25 cellular contexts compared by ENCODE assay signal in the genomic region with DNA sequence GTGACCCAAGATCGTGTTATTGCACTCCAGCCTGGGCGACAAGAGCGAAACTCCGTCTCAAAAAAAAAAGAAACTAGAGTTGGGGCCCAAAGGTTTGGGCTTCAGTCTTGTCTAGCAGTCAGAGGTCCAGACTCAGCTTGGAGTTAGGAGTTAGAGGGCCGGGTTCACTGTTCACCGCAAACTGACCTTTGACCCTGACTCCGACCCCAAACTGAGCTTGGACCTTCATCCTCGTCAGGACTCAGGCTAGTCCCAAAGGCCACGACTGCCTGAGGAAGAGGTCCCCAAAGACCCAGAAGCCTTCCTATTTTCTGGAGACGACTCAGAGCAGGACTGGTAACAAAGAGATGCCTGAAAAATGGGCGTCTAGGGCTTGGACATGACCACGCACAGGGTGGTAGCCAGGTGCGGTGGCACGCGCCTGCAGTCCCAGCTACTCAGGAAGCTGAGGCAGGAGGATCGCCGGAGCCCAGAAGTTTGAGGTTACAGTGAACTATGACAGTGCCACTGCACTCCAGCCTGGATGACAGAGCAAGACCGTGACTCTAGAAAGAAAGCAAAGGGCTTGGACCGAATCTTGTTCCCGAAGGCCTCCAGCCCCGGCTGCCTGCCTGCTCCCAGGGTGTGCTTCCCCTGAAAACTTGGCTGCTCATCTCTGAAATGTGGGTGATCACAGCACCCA. TPM values are rescaled to one million over a fixed set of nuclear protein-coding genes. Genes with fewer than 3 reads are reported as not detected.
DNase-seq lines count a peak whose midpoint lies in the region; ATAC-seq and TF ChIP-seq lines count a peak whose summit lies in the region.
"Had no signal": no experiment of that assay in that cellular context is flagged by ENCODE, and none has a peak within 500 bp of the region (broad histone marks: within the 10 kb centered on the region; RNA-seq: fewer than 3 reads in every experiment).

No MANE protein-coding gene starts in this region.

- H3K36me3 ChIP-seq in heart left ventricle (no peaks in the 10 kb centered on the region), esophagus squamous epithelium (no peaks in the 10 kb centered on the region), psoas muscle (ENCODE audit: insufficient read depth in 1 of 2, low read depth in 1 of 2) (no peaks in the 10 kb centered on the region), uterus (no peaks in the 10 kb centered on the region)
- H3K36me3 ChIP-seq: neural progenitor cell had no signal

- no peak for DNase-seq in heart left ventricle
- no peak for DNase-seq in left ventricle myocardium superior
- DNase-seq in esophagus squamous epithelium (lab: John Stamatoyannopoulos, UW), result no peak
- DNase-seq in psoas muscle, result peak in 1 of 2 donors; percentile 66
- DNase-seq in uterus, result no peak
- DNase-seq in activated T-helper 1 cell treated with anti-CD3 and anti-CD28 coated beads, Interleukin-12 subunit alpha, Interleukin-12 subunit beta, Interleukin-2, Interleukin-4 antibody, amounts not matched to agents 30 ng/mL and 10 ng/mL and 1 ng/mL, durations not matched to agents 14 hours and 24 hours and 36 hours (ENCODE audit: low spot score), result no peak
- no peak for DNase-seq in AML-193 (lab: John Stamatoyannopoulos, UW)
- DNase-seq: activated CD4-positive, alpha-beta T cell treated with anti-CD3 and anti-CD28 coated beads for 48 hours; activated CD8-positive, alpha-beta memory T cell treated with anti-CD3 and anti-CD28 coated beads for 24 hours; activated effector memory CD4-positive, alpha-beta T cell treated with anti-CD3 and anti-CD28 coated beads, Interleukin-2, amount 50 U/mL, for 16 hours; CD4-positive, CD25-positive, alpha-beta regulatory T cell; central memory CD4-positive, alpha-beta T cell; DMS79 treated with DMSO at 0.1 percent for 48 hours; GDM1; GOT3; immature natural killer cell; KBM-7; NCI-H1092; NCI-H1694; NCI-H510A had no signal

- WGBS in heart left ventricle, 4 donors, result 90 to 96% (median 90%) methylated on average over 21 of the region's 21 CpGs
- 83 to 89% methylated on average over 17 to 18 of the region's 21 CpGs for WGBS in esophagus squamous epithelium, 2 donors
- WGBS in psoas muscle, 3 donors, result 69 to 87% (median 75%) methylated on average over 21 of the region's 21 CpGs

- ATAC-seq in heart left ventricle (no peak), left ventricle myocardium superior (no peak), psoas muscle (peak in 2 of 4 donors; percentile 3 to 5), GM21526 (IDR thresholded peaks at IDR 0.05; ENCODE audit: low FRiP score, unreplicated experiment) (no peak)
- ATAC-seq: left lobe of liver; stimulated activated memory B cell treated with anti-CD40 and anti-IgM and Interleukin-4, amounts not matched to agents 10 μg/mL and 1 μg/mL and 100 μg/mL, for 72 hours had no signal

- no peaks in the 10 kb centered on the region for H3K9me3 Mint-ChIP-seq in activated T-helper 1 cell treated with anti-CD3 and anti-CD28 coated beads, Interleukin-12 subunit alpha, Interleukin-12 subunit beta, Interleukin-2, Interleukin-4 antibody, amounts not matched to agents 30 ng/mL and 10 ng/mL and 1 ng/mL, durations not matched to agents 14 hours and 24 hours and 36 hours
- H3K9me3 Mint-ChIP-seq: CD4-positive, CD25-positive, alpha-beta regulatory T cell; immature natural killer cell; neural progenitor cell; stimulated activated memory B cell treated with anti-CD40 and anti-IgM and Interleukin-4, amounts not matched to agents 10 μg/mL and 1 μg/mL and 100 μg/mL, for 72 hours had no signal

- H3K4me3 Mint-ChIP-seq in activated T-helper 1 cell treated with anti-CD3 and anti-CD28 coated beads, Interleukin-12 subunit alpha, Interleukin-12 subunit beta, Interleukin-2, Interleukin-4 antibody, amounts not matched to agents 30 ng/mL and 10 ng/mL and 1 ng/mL, durations not matched to agents 14 hours and 24 hours and 36 hours, result no peak overlapping the region
- H3K4me3 Mint-ChIP-seq: activated naive CD8-positive, alpha-beta T cell; CD4-positive, CD25-positive, alpha-beta regulatory T cell; immature natural killer cell; neural progenitor cell; stimulated activated memory B cell treated with anti-CD40 and anti-IgM and Interleukin-4, amounts not matched to agents 10 μg/mL and 1 μg/mL and 100 μg/mL, for 72 hours had no signal

- H3K4me1 Mint-ChIP-seq in activated T-helper 1 cell treated with anti-CD3 and anti-CD28 coated beads, Interleukin-12 subunit alpha, Interleukin-12 subunit beta, Interleukin-2, Interleukin-4 antibody, amounts not matched to agents 30 ng/mL and 10 ng/mL and 1 ng/mL, durations not matched to agents 14 hours and 24 hours and 36 hours (ENCODE audit: low read depth), result no peaks in the 10 kb centered on the region

- H3K27ac ChIP-seq in heart left ventricle, result peak overlapping the region; percentile 81 to 99 (median 93)
- H3K27ac ChIP-seq in esophagus squamous epithelium, result peak overlapping the region in 3 of 4 donors; percentile 58 to 85 (median 71)
- H3K27ac ChIP-seq in psoas muscle, result peak overlapping the region; percentile 92
- peak overlapping the region; percentile 81 to 83 for H3K27ac ChIP-seq in uterus
- H3K27ac ChIP-seq: neural progenitor cell had no signal

- H3K4me1 ChIP-seq in heart left ventricle (peaks cover 32 to 91% (median 69%) of the 10 kb centered on the region in 12 donors), esophagus squamous epithelium (peaks cover 0 to 52% (median 16%) of the 10 kb centered on the region in 3 donors), psoas muscle (peaks cover 76% of the 10 kb centered on the region), uterus (peaks cover 0 to 27% of the 10 kb centered on the region in 2 donors)

- no peak for TF ChIP-seq POLR2A in heart left ventricle (IDR thresholded peaks at IDR 0.05)
- TF ChIP-seq POLR2A in esophagus squamous epithelium (IDR thresholded peaks at IDR 0.05), result no peak
- TF ChIP-seq POLR2A in uterus (IDR thresholded peaks at IDR 0.05), result no peak

- H3K36me3 Mint-ChIP-seq in activated T-helper 1 cell treated with anti-CD3 and anti-CD28 coated beads, Interleukin-12 subunit alpha, Interleukin-12 subunit beta, Interleukin-2, Interleukin-4 antibody, amounts not matched to agents 30 ng/mL and 10 ng/mL and 1 ng/mL, durations not matched to agents 14 hours and 24 hours and 36 hours (ENCODE audit: low read depth), result no peaks in the 10 kb centered on the region
- H3K36me3 Mint-ChIP-seq: activated naive CD8-positive, alpha-beta T cell; CD4-positive, CD25-positive, alpha-beta regulatory T cell; immature natural killer cell; neural progenitor cell; stimulated activated memory B cell treated with anti-CD40 and anti-IgM and Interleukin-4, amounts not matched to agents 10 μg/mL and 1 μg/mL and 100 μg/mL, for 72 hours had no signal

- H3K4me3 ChIP-seq in heart left ventricle (no peak overlapping the region), esophagus squamous epithelium (no peak overlapping the region), psoas muscle (no peak overlapping the region), uterus (no peak overlapping the region)
- H3K4me3 ChIP-seq: neural progenitor cell had no signal

- intact Hi-C loops in heart left ventricle (cut with DNase I) (loop anchor here in 1 of 10 donors (5.0 kb wide), 1 partner anchor 34 kb away; no protein-coding TSS in a partner anchor), left ventricle myocardium superior (cut with micrococcal nuclease) (no loop called here), esophagus squamous epithelium (cut with DNase I) (no loop called here), psoas muscle (cut with DNase I) (no loop called here), uterus (cut with DNase I; ENCODE audit: low total_unique reads) (no loop called here)
- intact Hi-C loops in activated T-helper 1 cell treated with anti-CD3 and anti-CD28 coated beads, Interleukin-12 subunit alpha, Interleukin-12 subunit beta, Interleukin-2, Interleukin-4 antibody, amounts not matched to agents 30 ng/mL and 10 ng/mL and 1 ng/mL, durations not matched to agents 14 hours and 24 hours and 36 hours (cut with micrococcal nuclease), result no loop called here

- peaks cover 3% of the 10 kb centered on the region for H3K27me3 Mint-ChIP-seq in activated T-helper 1 cell treated with anti-CD3 and anti-CD28 coated beads, Interleukin-12 subunit alpha, Interleukin-12 subunit beta, Interleukin-2, Interleukin-4 antibody, amounts not matched to agents 30 ng/mL and 10 ng/mL and 1 ng/mL, durations not matched to agents 14 hours and 24 hours and 36 hours (ENCODE audit: insufficient read depth)
- H3K27me3 Mint-ChIP-seq: activated naive CD8-positive, alpha-beta T cell; CD4-positive, CD25-positive, alpha-beta regulatory T cell had no signal

- no peaks in the 10 kb centered on the region for H3K9me3 ChIP-seq in heart left ventricle
- H3K9me3 ChIP-seq in esophagus squamous epithelium, result no peaks in the 10 kb centered on the region
- no peaks in the 10 kb centered on the region for H3K9me3 ChIP-seq in psoas muscle
- H3K9me3 ChIP-seq in uterus, result no peaks in the 10 kb centered on the region

- H3K27ac Mint-ChIP-seq in activated T-helper 1 cell treated with anti-CD3 and anti-CD28 coated beads, Interleukin-12 subunit alpha, Interleukin-12 subunit beta, Interleukin-2, Interleukin-4 antibody, amounts not matched to agents 30 ng/mL and 10 ng/mL and 1 ng/mL, durations not matched to agents 14 hours and 24 hours and 36 hours, result no peak overlapping the region
- H3K27ac Mint-ChIP-seq: activated naive CD8-positive, alpha-beta T cell; CD4-positive, CD25-positive, alpha-beta regulatory T cell; neural progenitor cell; stimulated activated memory B cell treated with anti-CD40 and anti-IgM and Interleukin-4, amounts not matched to agents 10 μg/mL and 1 μg/mL and 100 μg/mL, for 72 hours had no signal

- H3K27me3 ChIP-seq in heart left ventricle, result no peaks in the 10 kb centered on the region
- no peaks in the 10 kb centered on the region for H3K27me3 ChIP-seq in esophagus squamous epithelium
- H3K27me3 ChIP-seq in psoas muscle (ENCODE audit: insufficient read depth in 3 of 3, low read length in 2 of 3), result no peaks in the 10 kb centered on the region
- H3K27me3 ChIP-seq in uterus, result no peaks in the 10 kb centered on the region
- H3K27me3 ChIP-seq: neural progenitor cell had no signal

- TF ChIP-seq CTCF in heart left ventricle (IDR thresholded peaks at IDR 0.05), result no peak
- no peak for TF ChIP-seq CTCF in esophagus squamous epithelium (IDR thresholded peaks at IDR 0.05)
- no peak for TF ChIP-seq CTCF in psoas muscle (IDR thresholded peaks at IDR 0.05)
- TF ChIP-seq CTCF in uterus (IDR thresholded peaks at IDR 0.05), result no peak

RNA-seq across cellular contexts. Expression of a gene that starts 22.8 kb away (rescaled TPM):
- total RNA-seq in heart left ventricle, result 100 to 1,000 TPM; 515 to 986 (median 681) TPM
- polyA plus RNA-seq in heart left ventricle, result 1,000 to 10,000 TPM; 1,354 to 1,405 TPM
- total RNA-seq in left ventricle myocardium superior, result 663 TPM
- 1,000 to 10,000 TPM; 1,191 to 2,826 (median 1,725) TPM for total RNA-seq in esophagus squamous epithelium
- total RNA-seq in psoas muscle, result 1,000 to 10,000 TPM; 1,113 to 1,294 (median 1,226) TPM
- polyA plus RNA-seq in psoas muscle, result 1,000 to 10,000 TPM; 2,395 to 2,767 (median 2,598) TPM
- total RNA-seq in uterus, result 1,000 to 10,000 TPM in 3 of 4 donors, 100 to 1,000 TPM in 1; 696 to 2,362 (median 1,238) TPM
- 1,590 and 1,596 TPM in 2 replicates for total RNA-seq in activated T-helper 1 cell treated with anti-CD3 and anti-CD28 coated beads, Interleukin-12 subunit alpha, Interleukin-12 subunit beta, Interleukin-2, Interleukin-4 antibody, amounts not matched to agents 30 ng/mL and 10 ng/mL and 1 ng/mL, durations not matched to agents 14 hours and 24 hours and 36 hours

RNA-seq across cellular contexts. Expression of a gene that starts 35.1 kb away (rescaled TPM):
- total RNA-seq in heart left ventricle (10 to 100 TPM; 14.8 to 45.3 (median 27.7) TPM), left ventricle myocardium superior (18.5 TPM), esophagus squamous epithelium (10 to 100 TPM; 20.2 to 42.7 (median 33.6) TPM), psoas muscle (10 to 100 TPM; 29.4 to 56.5 (median 38.5) TPM), uterus (10 to 100 TPM in 2 of 4 donors, 1 to 10 TPM in 1, not detected in 1; 1.3 to 19.0 (median 12.4) TPM)
- polyA plus RNA-seq in heart left ventricle (10 to 100 TPM; 18.3 to 21.2 TPM), psoas muscle (10 to 100 TPM; 19.9 to 59.3 (median 25.8) TPM)
- 58.0 and 58.5 TPM in 2 replicates for total RNA-seq in activated T-helper 1 cell treated with anti-CD3 and anti-CD28 coated beads, Interleukin-12 subunit alpha, Interleukin-12 subunit beta, Interleukin-2, Interleukin-4 antibody, amounts not matched to agents 30 ng/mL and 10 ng/mL and 1 ng/mL, durations not matched to agents 14 hours and 24 hours and 36 hours

RNA-seq across cellular contexts. Expression of a gene that starts 37.9 kb away (rescaled TPM):
- 10 to 100 TPM; 14.5 to 33.2 (median 20.7) TPM for total RNA-seq in heart left ventricle
- polyA plus RNA-seq in heart left ventricle, result 10 to 100 TPM in 1 of 2 donors, 1 to 10 TPM in 1; 9.2 to 26.1 TPM
- total RNA-seq in left ventricle myocardium superior, result 25.2 TPM
- 100 to 1,000 TPM in 1 of 4 donors, 10 to 100 TPM in 3; 49.3 to 105 (median 62.1) TPM for total RNA-seq in esophagus squamous epithelium
- 10 to 100 TPM in 3 of 4 donors, 1 to 10 TPM in 1; 9.7 to 31.9 (median 17.1) TPM for total RNA-seq in psoas muscle
- 10 to 100 TPM in 2 of 3 donors, 1 to 10 TPM in 1; 7.4 to 27.6 (median 15.7) TPM for polyA plus RNA-seq in psoas muscle
- total RNA-seq in uterus, result 10 to 100 TPM in 3 of 4 donors, 1 to 10 TPM in 1; 5.6 to 39.1 (median 12.3) TPM
- total RNA-seq in activated T-helper 1 cell treated with anti-CD3 and anti-CD28 coated beads, Interleukin-12 subunit alpha, Interleukin-12 subunit beta, Interleukin-2, Interleukin-4 antibody, amounts not matched to agents 30 ng/mL and 10 ng/mL and 1 ng/mL, durations not matched to agents 14 hours and 24 hours and 36 hours, result 35.4 and 37.4 TPM in 2 replicates

RNA-seq across cellular contexts. Expression of a gene that starts 43.6 kb away (rescaled TPM):
- total RNA-seq in heart left ventricle, result 10 to 100 TPM; 17.7 to 51.4 (median 22.1) TPM
- polyA plus RNA-seq in heart left ventricle, result 10 to 100 TPM; 21.7 to 70.3 TPM
- 27.0 TPM for total RNA-seq in left ventricle myocardium superior
- total RNA-seq in esophagus squamous epithelium, result 10 to 100 TPM in 2 of 4 donors, 1 to 10 TPM in 2; 4.3 to 14.2 (median 9.4) TPM
- total RNA-seq in psoas muscle, result 10 to 100 TPM; 11.2 to 22.9 (median 15.4) TPM
- polyA plus RNA-seq in psoas muscle, result 10 to 100 TPM; 26.4 to 40.6 (median 29.1) TPM
- total RNA-seq in uterus, result 10 to 100 TPM in 2 of 4 donors, 1 to 10 TPM in 2; 1.8 to 16.6 (median 10.5) TPM
- 12.8 and 13.3 TPM in 2 replicates for total RNA-seq in activated T-helper 1 cell treated with anti-CD3 and anti-CD28 coated beads, Interleukin-12 subunit alpha, Interleukin-12 subunit beta, Interleukin-2, Interleukin-4 antibody, amounts not matched to agents 30 ng/mL and 10 ng/mL and 1 ng/mL, durations not matched to agents 14 hours and 24 hours and 36 hours

RNA-seq across cellular contexts. Expression of a gene that starts 44.6 kb away (rescaled TPM):
- total RNA-seq in heart left ventricle (10 to 100 TPM in 7 of 9 donors, 1 to 10 TPM in 2; 8.7 to 22.2 (median 12.3) TPM), left ventricle myocardium superior (13.1 TPM), esophagus squamous epithelium (10 to 100 TPM; 29.6 to 54.4 (median 33.4) TPM), psoas muscle (10 to 100 TPM in 3 of 4 donors, 1 to 10 TPM in 1; 9.5 to 15.9 (median 15.5) TPM), uterus (10 to 100 TPM; 15.6 to 52.4 (median 39.6) TPM)
- polyA plus RNA-seq in heart left ventricle (10 to 100 TPM; 11.5 to 19.8 TPM), psoas muscle (10 to 100 TPM; 11.7 to 24.8 (median 12.3) TPM)
- total RNA-seq in activated T-helper 1 cell treated with anti-CD3 and anti-CD28 coated beads, Interleukin-12 subunit alpha, Interleukin-12 subunit beta, Interleukin-2, Interleukin-4 antibody, amounts not matched to agents 30 ng/mL and 10 ng/mL and 1 ng/mL, durations not matched to agents 14 hours and 24 hours and 36 hours, result 37.9 and 38.0 TPM in 2 replicates
